In genomic region chr3:52897130-52898109, GRCh38 we compare ENCODE assay signal across 8 cellular contexts. TPM values are rescaled to one million over a fixed set of nuclear protein-coding genes. Genes with fewer than 3 reads are reported as not detected.
DNase-seq lines count a peak whose midpoint lies in the region; ATAC-seq and TF ChIP-seq lines count a peak whose summit lies in the region.

TSS of gene STIMATE (minus strand) at chr3:52897548. CDS start at chr3:52897450, 98 bp downstream.

- no peak for TF ChIP-seq CTCF in ascending aorta (IDR thresholded peaks at IDR 0.05)
- TF ChIP-seq CTCF in vagina (IDR thresholded peaks at IDR 0.05), result no peak

- ATAC-seq in GM18502 (IDR thresholded peaks at IDR 0.05; ENCODE audit: poor library complexity, unreplicated experiment) (peak; percentile 95), HG02870 (IDR thresholded peaks at IDR 0.05; ENCODE audit: unreplicated experiment) (peak; percentile 81)

- intact Hi-C loops in ascending aorta (cut with DNase I), result loop anchor here (1.0 to 10.0 kb wide), 5 partner anchors 53 to 363 kb away; partner anchors contain the start of genes NEK4, NT5DC2, PBRM1 and SFMBT1
- intact Hi-C loops in vagina (cut with DNase I), result no loop called here

- peaks cover 7 to 32% of the 10 kb centered on the region in 2 donors for H3K4me1 ChIP-seq in ascending aorta
- H3K4me1 ChIP-seq in vagina, result peaks cover 50% of the 10 kb centered on the region

- DNase-seq in NCI-H187 (lab: John Stamatoyannopoulos, UW), result peak; percentile 20 to 43
- peak; percentile 85 for DNase-seq in T-helper 22 cell (ENCODE audit: low read depth)
- DNase-seq in ascending aorta (ENCODE audit: low spot score in 2 of 2), result peak; percentile 53 to 93
- DNase-seq in hepatic stellate cell (ENCODE audit: low spot score), result peak; percentile 92
- DNase-seq in renal cortical epithelial cell (ENCODE audit: low read depth), result peak; percentile 51
- no peak for DNase-seq in vagina (ENCODE audit: extremely low spot score in 2 of 2)

- peak; percentile 33 to 54 for TF ChIP-seq POLR2A in vagina (IDR thresholded peaks at IDR 0.05)

- H3K4me3 ChIP-seq in ascending aorta (peak within 1 kb of the TSS; percentile 68 to 91), vagina (peak within 1 kb of the TSS; percentile 94 to 96)

- H3K9me3 ChIP-seq in ascending aorta (no peaks in the 10 kb centered on the region), vagina (no peaks in the 10 kb centered on the region)

- H3K27ac ChIP-seq in ascending aorta, result peak within 1 kb of the TSS; percentile 80 to 87
- peak within 1 kb of the TSS; percentile 87 for H3K27ac ChIP-seq in vagina

- H3K27me3 ChIP-seq in ascending aorta, result no peaks in the 10 kb centered on the region
- H3K27me3 ChIP-seq in vagina, result no peaks in the 10 kb centered on the region

- H3K36me3 ChIP-seq in ascending aorta (no peaks in the 10 kb centered on the region), vagina (no peaks in the 10 kb centered on the region)

RNA-seq across cellular contexts. Expression of gene STIMATE, which starts in this region (rescaled TPM):
- total RNA-seq in ascending aorta (18.9 TPM), renal cortical epithelial cell (11.5 and 12.1 TPM in 2 replicates), vagina (12.5 TPM)

Comparison
In these comparisons a context has a peak if more than half of its experiments do, and no peak if none do; other contexts are left out.
1. DNase-seq: peak in NCI-H187 (2 of 2), T-helper 22 cell (single experiment), ascending aorta (2 of 2), hepatic stellate cell (single experiment) and renal cortical epithelial cell (single experiment); none in vagina (0 of 2).